In the genomic region with DNA sequence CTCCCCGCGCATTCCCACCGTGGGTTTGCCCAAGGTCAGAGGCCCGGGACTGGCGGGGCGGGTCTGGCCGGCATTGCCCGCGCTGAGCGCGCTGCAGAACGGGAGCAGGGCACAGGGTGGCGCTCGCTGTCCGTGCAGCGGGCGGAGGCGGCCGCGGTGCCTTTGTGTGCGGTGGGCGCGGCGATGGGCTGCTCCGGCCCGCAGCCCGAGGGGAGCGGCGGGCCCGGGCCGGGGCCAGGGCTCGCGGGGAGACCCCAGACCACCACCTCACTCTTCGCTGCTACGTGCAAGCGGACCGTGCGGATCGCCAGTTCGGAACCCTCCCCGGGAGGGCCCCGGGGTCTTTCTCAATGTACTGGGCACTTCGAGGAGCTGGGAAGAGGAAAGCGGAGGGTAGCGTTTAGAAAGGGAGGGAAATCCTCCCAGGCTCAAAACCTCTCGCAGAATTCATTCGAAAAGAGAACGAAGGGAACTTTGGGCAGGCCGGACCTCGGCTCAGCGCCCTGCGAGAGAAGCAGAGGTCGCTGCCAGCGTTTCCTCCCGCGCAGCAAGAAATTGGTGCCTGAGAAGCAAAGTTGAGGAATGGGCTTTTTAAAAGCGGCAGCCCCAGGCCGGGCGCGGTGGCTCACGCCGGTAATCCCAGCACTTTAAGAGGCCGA, we compare ENCODE assay signal across 8 cellular contexts. TPM values are rescaled to one million over a fixed set of nuclear protein-coding genes. Genes with fewer than 3 reads are reported as not detected.
A peak's percentile ranks its signal among the peaks of the same experiment; 100 is the strongest.
DNase-seq lines count a peak whose midpoint lies in the region; ATAC-seq lines count a peak whose summit lies in the region.

No MANE protein-coding gene starts in this region.

- no peak overlapping the region for H3K9ac ChIP-seq in BLaER1

- H3K27me3 ChIP-seq in BLaER1, result peaks cover 88% of the 10 kb centered on the region
- peaks cover 6% of the 10 kb centered on the region for H3K27me3 ChIP-seq in iPS DF 6.9 (ENCODE audit: control insufficient read depth, insufficient read depth, low read length)

- H3K9me3 Mint-ChIP-seq in activated T-helper 17 cell treated with anti-CD3 and anti-CD28 coated beads, Interleukin-2, amount 50 U/mL, for 72 hours, result peaks cover 7% of the 10 kb centered on the region

- no peak for DNase-seq in iPS DF 6.9 (ENCODE audit: low read depth, low spot score)
- peak; percentile 47 for DNase-seq in stimulated activated CD8-positive, alpha-beta memory T cell treated with anti-CD3 and anti-CD28 coated beads, Interleukin-4, amount 100 ng/mL, for 48 hours
- DNase-seq in middle frontal gyrus (ENCODE audit: extremely low spot score, low spot score), result no peak
- DNase-seq in NCI-H345 (lab: John Stamatoyannopoulos, UW), result no peak

- H3K4me3 ChIP-seq in BLaER1 (peak overlapping the region; percentile 14; the same call in 1 of the 2 replicates), iPS DF 6.9 (ENCODE audit: low read length) (peak overlapping the region; percentile 53; the same call in 1 of the 2 replicates)

- H3K9me3 ChIP-seq in BLaER1 (peaks cover 32% of the 10 kb centered on the region), iPS DF 6.9 (ENCODE audit: control insufficient read depth, insufficient read depth, low read length) (no peaks in the 10 kb centered on the region)

- H3K4me1 Mint-ChIP-seq in activated T-helper 17 cell treated with anti-CD3 and anti-CD28 coated beads, Interleukin-2, amount 50 U/mL, for 72 hours, result peaks cover 6% of the 10 kb centered on the region

- no peak overlapping the region for H3K4me2 ChIP-seq in BLaER1

- H3K27ac ChIP-seq in BLaER1 (no peak overlapping the region), iPS DF 6.9 (ENCODE audit: low read length) (no peak overlapping the region)

- no CpG with 5 or more reads among the region's 63 CpGs for WGBS in iPS DF 6.9 (ENCODE audit: insufficient coverage, insufficient read length)

- peak; percentile 89 for ATAC-seq in GM19351 (IDR thresholded peaks at IDR 0.05; ENCODE audit: unreplicated experiment)
- peak; percentile 60 for ATAC-seq in HG03457 (IDR thresholded peaks at IDR 0.05; ENCODE audit: unreplicated experiment)
- peak; percentile 42 for ATAC-seq in activated T-helper 17 cell treated with anti-CD3 and anti-CD28 coated beads, Interleukin-2, amount 50 U/mL, for 72 hours (replicated peaks)

- peaks cover 56% of the 10 kb centered on the region; the same call in 1 of the 2 replicates for H4K20me1 ChIP-seq in BLaER1

- H3K4me1 ChIP-seq in BLaER1, result no peaks in the 10 kb centered on the region
- H3K4me1 ChIP-seq in iPS DF 6.9 (ENCODE audit: control insufficient read depth, insufficient read depth, low read length), result peaks cover 1% of the 10 kb centered on the region; the same call in 1 of the 2 replicates

- H3K27ac Mint-ChIP-seq in activated T-helper 17 cell treated with anti-CD3 and anti-CD28 coated beads, Interleukin-2, amount 50 U/mL, for 72 hours, result no peak overlapping the region

- H3K4me3 Mint-ChIP-seq in activated T-helper 17 cell treated with anti-CD3 and anti-CD28 coated beads, Interleukin-2, amount 50 U/mL, for 72 hours, result peak overlapping the region; percentile 46

- H3K27me3 Mint-ChIP-seq in activated T-helper 17 cell treated with anti-CD3 and anti-CD28 coated beads, Interleukin-2, amount 50 U/mL, for 72 hours, result peaks cover 63% of the 10 kb centered on the region

- H3K36me3 ChIP-seq in BLaER1, result no peaks in the 10 kb centered on the region
- H3K36me3 ChIP-seq in iPS DF 6.9 (ENCODE audit: control insufficient read depth, insufficient read depth, low read length), result no peaks in the 10 kb centered on the region

- H3K36me3 Mint-ChIP-seq in activated T-helper 17 cell treated with anti-CD3 and anti-CD28 coated beads, Interleukin-2, amount 50 U/mL, for 72 hours (ENCODE audit: low read depth), result peaks cover 17% of the 10 kb centered on the region

RNA-seq across cellular contexts. Expression of a gene that starts 8.5 kb away (rescaled TPM):
- total RNA-seq in activated T-helper 17 cell treated with anti-CD3 and anti-CD28 coated beads, Interleukin-2, amount 50 U/mL, for 72 hours, result not detected
